8 cellular contexts compared by ENCODE assay signal in the genomic region with DNA sequence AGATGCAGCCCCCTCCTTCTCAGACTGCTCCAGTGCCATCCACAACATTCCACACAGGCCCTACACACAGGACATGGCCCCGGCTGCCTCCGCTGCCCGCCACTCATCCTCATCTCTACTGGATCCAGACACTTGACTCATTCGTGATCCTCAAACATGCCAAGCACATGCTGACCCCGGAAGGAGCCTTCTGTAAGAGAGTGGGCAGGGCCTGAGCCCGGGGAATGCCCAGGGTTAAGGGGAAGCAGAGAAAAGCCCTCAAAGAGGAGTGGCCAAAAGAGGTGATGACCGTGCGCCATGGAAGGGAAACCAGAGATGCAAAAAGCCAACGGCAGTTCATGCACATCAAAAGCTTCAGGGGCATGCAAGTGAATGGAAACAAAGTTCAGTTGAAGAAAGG. TPM values are rescaled to one million over a fixed set of nuclear protein-coding genes. Genes with fewer than 3 reads are reported as not detected.
DNase-seq lines count a peak whose midpoint lies in the region; ATAC-seq and TF ChIP-seq lines count a peak whose summit lies in the region.

No MANE protein-coding gene starts in this region.

- TF ChIP-seq EP300 in tibial nerve (IDR thresholded peaks at IDR 0.05): no peak

- H3K27me3 ChIP-seq in subcutaneous abdominal adipose tissue (ENCODE audit: control insufficient read depth in 5 of 5, insufficient read depth in 4 of 5, low read length in 5 of 5) (no peaks in the 10 kb centered on the region), tibial nerve (no peaks in the 10 kb centered on the region)

- H3K27ac Mint-ChIP-seq in activated CD4-positive, alpha-beta T cell treated with anti-CD3 and anti-CD28 coated beads for 36 hours: peak overlapping the region; percentile 92
- H3K27ac Mint-ChIP-seq in activated naive CD8-positive, alpha-beta T cell treated with anti-CD3 and anti-CD28 coated beads, Interleukin-2, amount 10 ng/mL, durations not matched to agents 7 days and 5 days: peak overlapping the region; percentile 90
- H3K27ac Mint-ChIP-seq in osteocyte (ENCODE audit: unreplicated experiment): no peak overlapping the region

- no peak for TF ChIP-seq POLR2A in tibial nerve (IDR thresholded peaks at IDR 0.05)

- H3K4me3 ChIP-seq in subcutaneous abdominal adipose tissue (ENCODE audit: low read depth in 1 of 5, low read length in 5 of 5): no peak overlapping the region
- no peak overlapping the region for H3K4me3 ChIP-seq in tibial nerve

- DNase-seq in activated CD4-positive, alpha-beta T cell treated with anti-CD3 and anti-CD28 coated beads for 36 hours: peak; percentile 78
- DNase-seq in activated CD4-positive, alpha-beta T cell treated with anti-CD3 and anti-CD28 coated beads for 1 hour: no peak
- peak; percentile 41 for DNase-seq in activated naive CD8-positive, alpha-beta T cell treated with anti-CD3 and anti-CD28 coated beads, Interleukin-2, amount 10 ng/mL, durations not matched to agents 7 days and 5 days
- no peak for DNase-seq in tibial nerve (ENCODE audit: low spot score in 2 of 2)
- no peak for DNase-seq in amniotic stem cell (lab: John Stamatoyannopoulos, UW)
- no peak for DNase-seq in osteocyte (ENCODE audit: extremely low spot score, unreplicated experiment)

- H3K27ac ChIP-seq in subcutaneous abdominal adipose tissue (ENCODE audit: low read depth, low read length) (peak overlapping the region; percentile 22), tibial nerve (no peak overlapping the region)

- TF ChIP-seq CTCF in tibial nerve (IDR thresholded peaks at IDR 0.05) (no peak), osteocyte (IDR thresholded peaks at IDR 0.05) (no peak)

- peaks cover 66% of the 10 kb centered on the region for H3K4me1 Mint-ChIP-seq in activated CD4-positive, alpha-beta T cell treated with anti-CD3 and anti-CD28 coated beads for 36 hours
- peaks cover 52% of the 10 kb centered on the region for H3K4me1 Mint-ChIP-seq in activated naive CD8-positive, alpha-beta T cell treated with anti-CD3 and anti-CD28 coated beads, Interleukin-2, amount 10 ng/mL, durations not matched to agents 7 days and 5 days
- peaks cover 27% of the 10 kb centered on the region for H3K4me1 Mint-ChIP-seq in osteocyte (ENCODE audit: unreplicated experiment)

- H3K4me1 ChIP-seq in subcutaneous abdominal adipose tissue (ENCODE audit: control insufficient read depth in 5 of 5, insufficient read depth in 5 of 5, low read length in 5 of 5): peaks cover 2 to 49% (median 31%) of the 10 kb centered on the region in 5 donors
- H3K4me1 ChIP-seq in tibial nerve: peaks cover 0 to 36% (median 0%) of the 10 kb centered on the region in 4 donors

- H3K36me3 ChIP-seq in subcutaneous abdominal adipose tissue (ENCODE audit: control insufficient read depth in 5 of 5, insufficient read depth in 5 of 5, low read length in 5 of 5) (peaks cover 0 to 24% (median 10%) of the 10 kb centered on the region in 5 donors), tibial nerve (peaks cover 0 to 41% (median 0%) of the 10 kb centered on the region in 3 donors)

- POLR2A ChIA-PET in activated CD4-positive, alpha-beta T cell treated with anti-CD3 and anti-CD28 coated beads for 36 hours (lab: Charles Lee): interaction anchor here (0.6 kb wide), 1 partner anchor 44 kb away, joined by 4 read pairs; no protein-coding TSS in a partner anchor
- POLR2A ChIA-PET in activated naive CD8-positive, alpha-beta T cell treated with anti-CD3 and anti-CD28 coated beads, Interleukin-2, amount 10 ng/mL, durations not matched to agents 7 days and 5 days (lab: Charles Lee): interaction anchor here (0.8 to 1.3 kb wide), 2 partner anchors 15 to 129 kb away, joined by 3 read pairs; no protein-coding TSS in a partner anchor

- peak overlapping the region; percentile 50 for H3K4me3 Mint-ChIP-seq in activated CD4-positive, alpha-beta T cell treated with anti-CD3 and anti-CD28 coated beads for 36 hours
- H3K4me3 Mint-ChIP-seq in activated naive CD8-positive, alpha-beta T cell treated with anti-CD3 and anti-CD28 coated beads, Interleukin-2, amount 10 ng/mL, durations not matched to agents 7 days and 5 days: peak overlapping the region; percentile 69
- no peak overlapping the region for H3K4me3 Mint-ChIP-seq in osteocyte (ENCODE audit: unreplicated experiment)

- no peak overlapping the region for H3K9ac ChIP-seq in subcutaneous abdominal adipose tissue (ENCODE audit: low read length in 5 of 5)

- WGBS in tibial nerve, 2 donors: 76 to 82% methylated on average over 8 of the region's 9 CpGs

- CTCF ChIA-PET in activated CD4-positive, alpha-beta T cell treated with anti-CD3 and anti-CD28 coated beads for 36 hours (lab: Charles Lee): interaction anchor here (1.4 to 2.0 kb wide), 2 partner anchors 18 to 44 kb away, joined by 3 to 5 read pairs; no protein-coding TSS in a partner anchor

- H3K36me3 Mint-ChIP-seq in activated CD4-positive, alpha-beta T cell treated with anti-CD3 and anti-CD28 coated beads for 36 hours (ENCODE audit: low read depth): peaks cover 65% of the 10 kb centered on the region
- H3K36me3 Mint-ChIP-seq in activated naive CD8-positive, alpha-beta T cell treated with anti-CD3 and anti-CD28 coated beads, Interleukin-2, amount 10 ng/mL, durations not matched to agents 7 days and 5 days: peaks cover 55% of the 10 kb centered on the region
- peaks cover 50% of the 10 kb centered on the region for H3K36me3 Mint-ChIP-seq in osteocyte (ENCODE audit: unreplicated experiment)

- ATAC-seq in activated CD4-positive, alpha-beta T cell treated with anti-CD3 and anti-CD28 coated beads for 36 hours: peak; percentile 79
- peak; percentile 73 for ATAC-seq in HG03439 (IDR thresholded peaks at IDR 0.05; ENCODE audit: unreplicated experiment)
- peak; percentile 59 for ATAC-seq in activated naive CD8-positive, alpha-beta T cell treated with anti-CD3 and anti-CD28 coated beads, Interleukin-2, amount 10 ng/mL, durations not matched to agents 7 days and 5 days (ENCODE audit: low read depth)

- peaks cover 5% of the 10 kb centered on the region for H3K9me3 Mint-ChIP-seq in activated CD4-positive, alpha-beta T cell treated with anti-CD3 and anti-CD28 coated beads for 36 hours (ENCODE audit: low read depth)
- peaks cover 5% of the 10 kb centered on the region for H3K9me3 Mint-ChIP-seq in activated naive CD8-positive, alpha-beta T cell treated with anti-CD3 and anti-CD28 coated beads, Interleukin-2, amount 10 ng/mL, durations not matched to agents 7 days and 5 days
- peaks cover 15% of the 10 kb centered on the region for H3K9me3 Mint-ChIP-seq in osteocyte (ENCODE audit: unreplicated experiment)

- H3K27me3 Mint-ChIP-seq in activated CD4-positive, alpha-beta T cell treated with anti-CD3 and anti-CD28 coated beads for 36 hours: no peaks in the 10 kb centered on the region
- no peaks in the 10 kb centered on the region for H3K27me3 Mint-ChIP-seq in activated naive CD8-positive, alpha-beta T cell treated with anti-CD3 and anti-CD28 coated beads, Interleukin-2, amount 10 ng/mL, durations not matched to agents 7 days and 5 days
- no peaks in the 10 kb centered on the region for H3K27me3 Mint-ChIP-seq in osteocyte (ENCODE audit: unreplicated experiment)

- intact Hi-C loops in activated CD4-positive, alpha-beta T cell treated with anti-CD3 and anti-CD28 coated beads for 36 hours (cut with DNase I, micrococcal nuclease): loop anchor here in 1 of 2 experiments (5.0 kb wide), 1 partner anchor 45 kb away; the partner anchor contains the start of gene RFTN1

- peaks cover 0 to 8% (median 4%) of the 10 kb centered on the region in 5 donors for H3K9me3 ChIP-seq in subcutaneous abdominal adipose tissue (ENCODE audit: control insufficient read depth in 5 of 5, low read length in 5 of 5)
- peaks cover 0 to 13% (median 0%) of the 10 kb centered on the region in 4 donors for H3K9me3 ChIP-seq in tibial nerve

RNA-seq across cellular contexts. Expression of gene RFTN1, which starts 46.1 kb away (rescaled TPM):
- 100 to 1,000 TPM; 101 to 113 TPM for total RNA-seq in activated CD4-positive, alpha-beta T cell treated with anti-CD3 and anti-CD28 coated beads for 36 hours
- total RNA-seq in activated naive CD8-positive, alpha-beta T cell treated with anti-CD3 and anti-CD28 coated beads, Interleukin-2, amount 10 ng/mL, durations not matched to agents 7 days and 5 days: 10 to 100 TPM; 64.4 to 66.7 TPM
- total RNA-seq in tibial nerve: 100 to 1,000 TPM; 113 to 137 (median 122) TPM
- total RNA-seq in osteocyte: 79.6 and 84.1 TPM in 2 replicates

Comparison
In these comparisons a context has a peak if more than half of its experiments do, and no peak if none do; other contexts are left out.
1. DNase-seq: peak in activated CD4-positive, alpha-beta T cell treated with anti-CD3 and anti-CD28 coated beads for 36 hours (single experiment) and activated naive CD8-positive, alpha-beta T cell treated with anti-CD3 and anti-CD28 coated beads, Interleukin-2, amount 10 ng/mL, durations not matched to agents 7 days and 5 days (single experiment); none in activated CD4-positive, alpha-beta T cell treated with anti-CD3 and anti-CD28 coated beads for 1 hour (single experiment), tibial nerve (0 of 2), amniotic stem cell (single experiment) and osteocyte (single experiment).
2. Peak in every context shown above with its lines, with median percentiles within 50 percentile points of each other: ATAC-seq.